Comparison of ENCODE assay signal across 29 cellular contexts in the genomic region with DNA sequence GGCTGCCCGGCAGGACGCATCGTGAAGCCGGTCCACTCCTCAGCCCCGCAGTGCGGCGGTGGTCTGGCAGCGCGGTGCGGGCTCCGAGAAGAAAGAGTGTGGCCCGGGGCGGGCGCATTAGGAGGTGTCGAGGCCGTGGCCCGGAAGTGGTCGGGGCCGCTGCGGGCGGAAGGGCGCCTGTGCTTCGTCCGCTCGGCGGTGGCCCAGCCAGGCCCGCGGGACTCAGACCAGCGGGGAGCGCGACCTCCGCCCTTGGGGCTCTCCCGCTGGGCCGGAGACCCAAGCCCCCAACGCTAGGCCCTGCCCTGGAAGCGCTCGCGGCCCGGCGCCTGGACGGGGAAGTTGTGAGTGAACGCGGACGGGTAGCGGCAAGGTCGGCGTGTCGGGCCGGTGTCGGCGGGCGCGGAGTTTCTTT. TPM values are rescaled to one million over a fixed set of nuclear protein-coding genes. Genes with fewer than 3 reads are reported as not detected.
DNase-seq lines count a peak whose midpoint lies in the region; ATAC-seq and TF ChIP-seq lines count a peak whose summit lies in the region.
"Had no signal": no experiment of that assay in that cellular context is flagged by ENCODE, and none has a peak within 500 bp of the region (broad histone marks: within the 10 kb centered on the region; RNA-seq: fewer than 3 reads in every experiment).

No MANE protein-coding gene starts in this region.

- H3K27ac ChIP-seq in thyroid gland: no peak overlapping the region
- H3K27ac ChIP-seq: epithelial cell of prostate, heart left ventricle, HL-60, pancreas, RWPE1, sigmoid colon, stomach, upper lobe of left lung, WERI-Rb-1 had no signal

- intact Hi-C loops in thyroid gland (cut with DNase I): no loop called here

- peak; percentile 35 for ATAC-seq in activated T-helper 17 cell treated with anti-CD3 and anti-CD28 coated beads, Interleukin-2, amount 50 U/mL, for 72 hours (replicated peaks)

- H3K4me1 Mint-ChIP-seq in activated T-helper 17 cell treated with anti-CD3 and anti-CD28 coated beads, Interleukin-2, amount 50 U/mL, for 72 hours: no peaks in the 10 kb centered on the region
- no peaks in the 10 kb centered on the region for H3K4me1 Mint-ChIP-seq in immature natural killer cell
- H3K4me1 Mint-ChIP-seq in progenitor cell of endocrine pancreas (ENCODE audit: low read depth): no peaks in the 10 kb centered on the region
- H3K4me1 Mint-ChIP-seq: activated CD4-positive, alpha-beta T cell treated with anti-CD3 and anti-CD28 coated beads, Interleukin-2, amount 10 ng/mL, durations not matched to agents 7 days and 5 days; activated naive CD4-positive, alpha-beta T cell treated with anti-CD3 and anti-CD28 coated beads, Interleukin-2, amount 10 ng/mL, durations not matched to agents 7 days and 5 days; nephron progenitor cell had no signal

- H3K27me3 Mint-ChIP-seq in activated T-helper 17 cell treated with anti-CD3 and anti-CD28 coated beads, Interleukin-2, amount 50 U/mL, for 72 hours: peaks cover 15% of the 10 kb centered on the region
- H3K27me3 Mint-ChIP-seq in immature natural killer cell (ENCODE audit: low read depth in 3 of 3): peaks cover 2 to 8% (median 4%) of the 10 kb centered on the region in 3 donors
- H3K27me3 Mint-ChIP-seq in progenitor cell of endocrine pancreas: no peaks in the 10 kb centered on the region

- H3K4me1 ChIP-seq in thyroid gland: no peaks in the 10 kb centered on the region
- H3K4me1 ChIP-seq: HAP-1, pancreas had no signal

- H3K4me3 ChIP-seq in GM06990 (replicated peaks; ENCODE audit: low read depth, low read length) (peak overlapping the region; percentile 44), thyroid gland (replicated peaks in 1 of 3) (no peak overlapping the region)
- H3K4me3 ChIP-seq: HAP-1, pancreas, sigmoid colon, stomach, upper lobe of left lung had no signal

- no peak overlapping the region for H3K27ac Mint-ChIP-seq in activated T-helper 17 cell treated with anti-CD3 and anti-CD28 coated beads, Interleukin-2, amount 50 U/mL, for 72 hours
- H3K27ac Mint-ChIP-seq in immature natural killer cell (no peak overlapping the region), progenitor cell of endocrine pancreas (no peak overlapping the region)
- H3K27ac Mint-ChIP-seq: activated CD4-positive, alpha-beta T cell treated with anti-CD3 and anti-CD28 coated beads, Interleukin-2, amount 10 ng/mL, durations not matched to agents 7 days and 5 days; activated naive CD4-positive, alpha-beta T cell treated with anti-CD3 and anti-CD28 coated beads, Interleukin-2, amount 10 ng/mL, durations not matched to agents 7 days and 5 days; mesothelial cell of epicardium; nephron progenitor cell had no signal

- H3K4me3 Mint-ChIP-seq in activated T-helper 17 cell treated with anti-CD3 and anti-CD28 coated beads, Interleukin-2, amount 50 U/mL, for 72 hours: no peak overlapping the region
- H3K4me3 Mint-ChIP-seq in immature natural killer cell (peak overlapping the region in 4 of 5 donors; percentile 38 to 66 (median 57)), progenitor cell of endocrine pancreas (ENCODE audit: low read depth) (no peak overlapping the region)
- H3K4me3 Mint-ChIP-seq: activated CD4-positive, alpha-beta T cell treated with anti-CD3 and anti-CD28 coated beads, Interleukin-2, amount 10 ng/mL, durations not matched to agents 7 days and 5 days; activated naive CD4-positive, alpha-beta T cell treated with anti-CD3 and anti-CD28 coated beads, Interleukin-2, amount 10 ng/mL, durations not matched to agents 7 days and 5 days; mesothelial cell of epicardium; nephron progenitor cell had no signal

- no peaks in the 10 kb centered on the region for H3K36me3 Mint-ChIP-seq in activated T-helper 17 cell treated with anti-CD3 and anti-CD28 coated beads, Interleukin-2, amount 50 U/mL, for 72 hours (ENCODE audit: low read depth)
- H3K36me3 Mint-ChIP-seq in immature natural killer cell: peaks cover 0 to 3% (median 0%) of the 10 kb centered on the region in 3 donors
- H3K36me3 Mint-ChIP-seq in progenitor cell of endocrine pancreas (ENCODE audit: insufficient read depth): peaks cover 2% of the 10 kb centered on the region
- H3K36me3 Mint-ChIP-seq: activated naive CD4-positive, alpha-beta T cell treated with anti-CD3 and anti-CD28 coated beads, Interleukin-2, amount 10 ng/mL, durations not matched to agents 7 days and 5 days; mesothelial cell of epicardium had no signal

- DNase-seq in GM06990 (ENCODE audit: extremely low read depth, insufficient read length) (no peak), immature natural killer cell (peak; percentile 1 to 24 (median 19)), retina (peak; percentile 48), NAMALWA (ENCODE audit: low spot score) (no peak), dedifferentiated amniotic fluid mesenchymal stem cell (ENCODE audit: extremely low spot score) (no peak), thyroid gland (no peak), progenitor cell of endocrine pancreas (ENCODE audit: low spot score, unreplicated experiment) (no peak)
- DNase-seq: activated CD4-positive, alpha-beta T cell treated with anti-CD3 and anti-CD28 coated beads, Interleukin-2, amount 10 ng/mL, durations not matched to agents 7 days and 5 days; activated naive CD4-positive, alpha-beta T cell treated with anti-CD3 and anti-CD28 coated beads, Interleukin-2, amount 10 ng/mL, durations not matched to agents 7 days and 5 days; GF-D8; heart left ventricle; left cardiac atrium; NCI-H1092 treated with DMSO at 0.1 percent for 48 hours; NCI-H2029 treated with DMSO at 0.1 percent for 48 hours; NCI-H82; nephron progenitor cell; sigmoid colon; stimulated activated CD4-positive, alpha-beta T cell treated with anti-CD3 and anti-CD28 coated beads, Interleukin-15, amount 100 ng/mL, for 24 hours; stomach; WERI-Rb-1 had no signal

- no peak for TF ChIP-seq POLR2A in thyroid gland (IDR thresholded peaks at IDR 0.05)

- H3K27me3 ChIP-seq in GM06990 (replicated peaks; ENCODE audit: control insufficient read depth, insufficient read depth, low read length): no peaks in the 10 kb centered on the region
- H3K27me3 ChIP-seq in thyroid gland: no peaks in the 10 kb centered on the region
- H3K27me3 ChIP-seq: upper lobe of left lung had no signal

- WGBS in thyroid gland, 2 donors: 29 to 32% methylated on average over 26 to 45 of the region's 53 CpGs

- H3K36me3 ChIP-seq in GM06990 (ENCODE audit: control insufficient read depth, insufficient read depth, low read length) (no peaks in the 10 kb centered on the region), thyroid gland (no peaks in the 10 kb centered on the region)
- H3K36me3 ChIP-seq: HAP-1, heart left ventricle, pancreas, sigmoid colon, stomach, upper lobe of left lung, WERI-Rb-1 had no signal

- H3K9me3 ChIP-seq in thyroid gland: no peaks in the 10 kb centered on the region
- H3K9me3 ChIP-seq: HAP-1, heart left ventricle, pancreas, sigmoid colon had no signal

- H3K9me3 Mint-ChIP-seq in activated T-helper 17 cell treated with anti-CD3 and anti-CD28 coated beads, Interleukin-2, amount 50 U/mL, for 72 hours: no peaks in the 10 kb centered on the region
- H3K9me3 Mint-ChIP-seq in immature natural killer cell (peaks cover 0 to 11% (median 5%) of the 10 kb centered on the region in 6 donors), progenitor cell of endocrine pancreas (ENCODE audit: low read depth) (no peaks in the 10 kb centered on the region)
- H3K9me3 Mint-ChIP-seq: activated CD4-positive, alpha-beta T cell treated with anti-CD3 and anti-CD28 coated beads, Interleukin-2, amount 10 ng/mL, durations not matched to agents 7 days and 5 days; activated naive CD4-positive, alpha-beta T cell treated with anti-CD3 and anti-CD28 coated beads, Interleukin-2, amount 10 ng/mL, durations not matched to agents 7 days and 5 days; mesothelial cell of epicardium had no signal

- no peak for TF ChIP-seq CTCF in GM06990 (IDR thresholded peaks at IDR 0.05; ENCODE audit: insufficient read depth, low read length, poor library complexity, severe bottlenecking)
- no peak for TF ChIP-seq CTCF in thyroid gland (IDR thresholded peaks at IDR 0.05)
- no peak for TF ChIP-seq CTCF in progenitor cell of endocrine pancreas (IDR thresholded peaks at IDR 0.05; ENCODE audit: unreplicated experiment)

RNA-seq across cellular contexts. Expression of gene HS3ST1, which starts 60.0 kb away (rescaled TPM):
- under 1 TPM; 0.05 to 0.19 TPM for total RNA-seq in activated T-helper 17 cell treated with anti-CD3 and anti-CD28 coated beads, Interleukin-2, amount 50 U/mL, for 72 hours
- polyA plus RNA-seq in immature natural killer cell: under 1 TPM in 1 of 3 donors, not detected in 2; 0.03 TPM
- 10 to 100 TPM in 1 of 4 donors, 1 to 10 TPM in 3; 1.9 to 16.9 (median 2.4) TPM for total RNA-seq in thyroid gland
- 1.9 and 3.4 TPM in 2 replicates for total RNA-seq in progenitor cell of endocrine pancreas
- total RNA-seq: activated CD4-positive, alpha-beta T cell treated with anti-CD3 and anti-CD28 coated beads, Interleukin-2, amount 10 ng/mL, durations not matched to agents 7 days and 5 days had no signal
- polyA plus RNA-seq: BJ had no signal

Comparison
In these comparisons a context has a peak if more than half of its experiments do, and no peak if none do; other contexts are left out.
1. DNase-seq: peak in immature natural killer cell (3 of 3) and retina (single experiment); none in GM06990 (single experiment), NAMALWA (single experiment), dedifferentiated amniotic fluid mesenchymal stem cell (single experiment), thyroid gland (0 of 2) and progenitor cell of endocrine pancreas (single experiment).
2. H3K4me3 Mint-ChIP-seq: peak in immature natural killer cell (4 of 5); none in activated T-helper 17 cell treated with anti-CD3 and anti-CD28 coated beads, Interleukin-2, amount 50 U/mL, for 72 hours (single experiment) and progenitor cell of endocrine pancreas (single experiment).